In the genomic region with DNA sequence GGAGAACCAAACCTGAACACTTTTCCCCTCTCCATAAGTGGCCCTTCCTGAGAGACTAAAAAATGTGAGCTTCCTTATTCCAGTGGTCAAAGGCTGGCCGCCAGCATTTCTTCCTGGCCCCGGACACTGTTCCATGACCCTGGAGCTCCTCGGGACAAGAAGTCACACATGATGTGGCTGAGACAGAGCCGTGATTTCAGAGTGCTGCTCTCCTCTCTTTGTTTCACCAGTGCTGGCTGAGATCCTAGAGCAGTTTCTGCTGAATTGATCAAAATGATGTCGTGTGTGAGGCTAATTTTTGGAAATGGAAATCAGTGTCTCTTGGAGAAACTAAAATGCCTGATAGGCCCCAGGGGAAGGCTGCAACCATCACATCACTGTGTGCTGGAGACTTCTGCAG, we compare ENCODE assay signal across 23 cellular contexts.
DNase-seq lines count a peak whose midpoint lies in the region; ATAC-seq and TF ChIP-seq lines count a peak whose summit lies in the region.
"Had no signal": no experiment of that assay in that cellular context is flagged by ENCODE, and none has a peak within 500 bp of the region (broad histone marks: within the 10 kb centered on the region; RNA-seq: fewer than 3 reads in every experiment).

No MANE protein-coding gene starts in this region.

- TF ChIP-seq CTCF in fibroblast of lung (conservative IDR thresholded peaks at IDR 0.05 in 1 of 2, IDR thresholded peaks at IDR 0.05 in 1 of 2; ENCODE audit: low read depth in 1 of 2, low read length in 2 of 2): no peak
- no peak for TF ChIP-seq CTCF in Caco-2 (IDR thresholded peaks at IDR 0.05; ENCODE audit: insufficient read depth in 1 of 2, low read depth in 1 of 2, low read length in 1 of 2, severe bottlenecking in 1 of 2, unreplicated experiment in 1 of 2)

- H2AFZ ChIP-seq in fibroblast of lung (ENCODE audit: low read length): no peak overlapping the region

- no peak overlapping the region for H3K4me2 ChIP-seq in fibroblast of lung (ENCODE audit: extremely low read depth, insufficient read depth, low read length)
- H3K4me2 ChIP-seq: KMS-11, smooth muscle cell had no signal

- no peaks in the 10 kb centered on the region for H3K27me3 Mint-ChIP-seq in naive thymus-derived CD4-positive, alpha-beta T cell
- no peaks in the 10 kb centered on the region for H3K27me3 Mint-ChIP-seq in Caco-2 (ENCODE audit: insufficient read depth, unreplicated experiment)
- H3K27me3 Mint-ChIP-seq in stimulated activated naive CD8-positive, alpha-beta T cell treated with anti-CD3 and anti-CD28 coated beads, Interleukin-15, amount 100 ng/mL, for 72 hours: no peaks in the 10 kb centered on the region
- H3K27me3 Mint-ChIP-seq: activated naive CD8-positive, alpha-beta T cell treated with anti-CD3 and anti-CD28 coated beads for 36 hours had no signal

- H3K4me1 Mint-ChIP-seq in naive thymus-derived CD4-positive, alpha-beta T cell: peaks cover 40 to 99% (median 90%) of the 10 kb centered on the region in 7 donors
- peaks cover 13% of the 10 kb centered on the region for H3K4me1 Mint-ChIP-seq in Caco-2 (ENCODE audit: low read depth, unreplicated experiment)
- peaks cover 77% of the 10 kb centered on the region for H3K4me1 Mint-ChIP-seq in stimulated activated naive CD8-positive, alpha-beta T cell treated with anti-CD3 and anti-CD28 coated beads, Interleukin-15, amount 100 ng/mL, for 72 hours

- ATAC-seq in naive thymus-derived CD4-positive, alpha-beta T cell: no peak
- ATAC-seq in stimulated activated naive CD8-positive, alpha-beta T cell treated with anti-CD3 and anti-CD28 coated beads, Interleukin-15, amount 100 ng/mL, for 72 hours: no peak
- no peak for ATAC-seq in HG02981 (IDR thresholded peaks at IDR 0.05; ENCODE audit: unreplicated experiment)
- ATAC-seq: activated CD8-positive, alpha-beta T cell treated with anti-CD3 and anti-CD28 coated beads, Interleukin-2, amount 10 ng/mL, durations not matched to agents 7 days and 5 days; activated T-cell treated with anti-CD3 and anti-CD28 coated beads, Interleukin-2, amount 50 U/mL, for 72 hours had no signal

- H3K36me3 ChIP-seq in adipocyte (ENCODE audit: control insufficient read depth, insufficient read depth, low read length, severe bottlenecking) (no peaks in the 10 kb centered on the region), fibroblast of lung (ENCODE audit: control insufficient read depth, insufficient read depth, low read length) (no peaks in the 10 kb centered on the region), skeletal muscle tissue (ENCODE audit: control insufficient read depth in 3 of 3, insufficient read depth in 3 of 3, low read length in 3 of 3) (no peaks in the 10 kb centered on the region), Caco-2 (ENCODE audit: control insufficient read depth, insufficient read depth, low read length) (no peaks in the 10 kb centered on the region)
- H3K36me3 ChIP-seq in naive thymus-derived CD4-positive, alpha-beta T cell (ENCODE audit: control insufficient read depth in 2 of 3, insufficient read depth in 3 of 3, low read length in 3 of 3): no peaks in the 10 kb centered on the region
- H3K36me3 ChIP-seq: cardiac muscle cell, thoracic aorta, WERI-Rb-1 had no signal

- H3K27ac ChIP-seq in fibroblast of lung (ENCODE audit: insufficient read depth, low read length) (peak overlapping the region; percentile 0), skeletal muscle tissue (ENCODE audit: low read depth, low read length) (peak overlapping the region; percentile 56)
- H3K27ac ChIP-seq in naive thymus-derived CD4-positive, alpha-beta T cell (ENCODE audit: low read depth, low read length): no peak overlapping the region
- H3K27ac ChIP-seq: cardiac muscle cell, KMS-11, thoracic aorta, WERI-Rb-1 had no signal

- no peaks in the 10 kb centered on the region for H4K20me1 ChIP-seq in fibroblast of lung (ENCODE audit: control insufficient read depth, extremely low read depth, insufficient read depth, low read length)

- H3K27me3 ChIP-seq in adipocyte (replicated peaks; ENCODE audit: control insufficient read depth, insufficient read depth, low read length): no peaks in the 10 kb centered on the region
- no peaks in the 10 kb centered on the region for H3K27me3 ChIP-seq in fibroblast of lung (ENCODE audit: control insufficient read depth, insufficient read depth, low read length)
- no peaks in the 10 kb centered on the region for H3K27me3 ChIP-seq in naive thymus-derived CD4-positive, alpha-beta T cell (ENCODE audit: control insufficient read depth in 2 of 2, insufficient read depth in 2 of 2, low read length in 2 of 2)
- H3K27me3 ChIP-seq in skeletal muscle tissue (ENCODE audit: control insufficient read depth in 3 of 3, insufficient read depth in 3 of 3, low read length in 3 of 3): no peaks in the 10 kb centered on the region
- H3K27me3 ChIP-seq in Caco-2 (replicated peaks; ENCODE audit: control insufficient read depth, insufficient read depth, low read length): no peaks in the 10 kb centered on the region

- CTCF ChIA-PET in naive thymus-derived CD4-positive, alpha-beta T cell (lab: Charles Lee): interaction anchor here (0.7 kb wide), 1 partner anchor 264 kb away, joined by 4 read pairs; no protein-coding TSS in a partner anchor
- CTCF ChIA-PET in Caco-2 (lab: Charles Lee): no interaction called here

- peak overlapping the region; percentile 14 for H3K4me3 ChIP-seq in adipocyte (ENCODE audit: low read length)
- no peak overlapping the region for H3K4me3 ChIP-seq in fibroblast of lung (replicated peaks in 1 of 4; ENCODE audit: control extremely low read depth in 1 of 4, insufficient read depth in 1 of 4, low read depth in 3 of 4, low read length in 4 of 4)
- H3K4me3 ChIP-seq in naive thymus-derived CD4-positive, alpha-beta T cell (ENCODE audit: low read length): no peak overlapping the region
- no peak overlapping the region for H3K4me3 ChIP-seq in skeletal muscle tissue (ENCODE audit: low read length in 3 of 3)
- H3K4me3 ChIP-seq in Caco-2 (ENCODE audit: low read depth, low read length): no peak overlapping the region
- H3K4me3 ChIP-seq: cardiac muscle cell, smooth muscle cell, thoracic aorta had no signal

- H3K9ac ChIP-seq in adipocyte (ENCODE audit: low read length) (peak overlapping the region; percentile 50), fibroblast of lung (ENCODE audit: insufficient read depth, low read length) (no peak overlapping the region), skeletal muscle tissue (ENCODE audit: low read depth in 1 of 3, low read length in 3 of 3) (no peak overlapping the region)
- H3K9ac ChIP-seq: KMS-11 had no signal

- H3K4me1 ChIP-seq in adipocyte (ENCODE audit: control insufficient read depth, insufficient read depth, low read length) (peaks cover 28% of the 10 kb centered on the region), fibroblast of lung (ENCODE audit: control insufficient read depth, extremely low read depth, insufficient read depth, low read length) (peaks cover 19% of the 10 kb centered on the region), skeletal muscle tissue (ENCODE audit: control insufficient read depth in 3 of 3, insufficient read depth in 3 of 3, low read length in 3 of 3) (peaks cover 0 to 4% (median 0%) of the 10 kb centered on the region in 3 donors), Caco-2 (peaks cover 20% of the 10 kb centered on the region)
- peaks cover 5 to 87% of the 10 kb centered on the region in 2 donors for H3K4me1 ChIP-seq in naive thymus-derived CD4-positive, alpha-beta T cell (ENCODE audit: control insufficient read depth in 2 of 2, insufficient read depth in 2 of 2, low read length in 2 of 2)

- H3K79me2 ChIP-seq in fibroblast of lung (ENCODE audit: control insufficient read depth, insufficient read depth, low read length): no peaks in the 10 kb centered on the region

- H3K9me3 Mint-ChIP-seq in naive thymus-derived CD4-positive, alpha-beta T cell: peaks cover 0 to 8% (median 0%) of the 10 kb centered on the region in 11 donors
- no peaks in the 10 kb centered on the region for H3K9me3 Mint-ChIP-seq in Caco-2 (ENCODE audit: unreplicated experiment)
- H3K9me3 Mint-ChIP-seq in stimulated activated naive CD8-positive, alpha-beta T cell treated with anti-CD3 and anti-CD28 coated beads, Interleukin-15, amount 100 ng/mL, for 72 hours: peaks cover 0 to 4% of the 10 kb centered on the region in 2 donors
- H3K9me3 Mint-ChIP-seq: T-helper 1 cell treated with Interleukin-12 subunit alpha and Interleukin-12 subunit beta and Interleukin-4 antibody, amounts not matched to agents 30 μg/mL and 1 μg/mL, for 36 hours had no signal

- H3K4me3 Mint-ChIP-seq in naive thymus-derived CD4-positive, alpha-beta T cell: peak overlapping the region in 5 of 10 donors; percentile 15 to 71 (median 28)
- H3K4me3 Mint-ChIP-seq in Caco-2 (ENCODE audit: unreplicated experiment): no peak overlapping the region
- no peak overlapping the region for H3K4me3 Mint-ChIP-seq in stimulated activated naive CD8-positive, alpha-beta T cell treated with anti-CD3 and anti-CD28 coated beads, Interleukin-15, amount 100 ng/mL, for 72 hours
- H3K4me3 Mint-ChIP-seq: activated CD8-positive, alpha-beta T cell treated with anti-CD3 and anti-CD28 coated beads, Interleukin-2, amount 10 ng/mL, durations not matched to agents 7 days and 5 days; activated naive CD8-positive, alpha-beta T cell treated with anti-CD3 and anti-CD28 coated beads for 36 hours; activated T-cell treated with anti-CD3 and anti-CD28 coated beads, Interleukin-2, amount 50 U/mL, for 72 hours; T-helper 1 cell treated with Interleukin-12 subunit alpha and Interleukin-12 subunit beta and Interleukin-4 antibody, amounts not matched to agents 30 μg/mL and 1 μg/mL, for 36 hours had no signal

- no peak for DNase-seq in adipocyte (ENCODE audit: low read depth)
- DNase-seq in fibroblast of lung (ENCODE audit: low read depth in 2 of 2): peak in 1 of 2 donors; percentile 16
- DNase-seq in naive thymus-derived CD4-positive, alpha-beta T cell: no peak
- no peak for DNase-seq in Caco-2
- DNase-seq in stimulated activated naive CD8-positive, alpha-beta T cell treated with anti-CD3 and anti-CD28 coated beads, Interleukin-15, amount 100 ng/mL, for 72 hours: no peak
- DNase-seq in iPS-NIHi11 (ENCODE audit: low spot score): no peak
- DNase-seq: activated CD8-positive, alpha-beta T cell treated with anti-CD3 and anti-CD28 coated beads, Interleukin-2, amount 10 ng/mL, durations not matched to agents 7 days and 5 days; activated naive CD8-positive, alpha-beta T cell treated with anti-CD3 and anti-CD28 coated beads for 36 hours; activated T-cell treated with anti-CD3 and anti-CD28 coated beads, Interleukin-2, amount 50 U/mL, for 72 hours; hippocampal formation; NCI-H2081; NCI-H526; occipital lobe; SHP77 treated with DMSO at 0.1 percent for 48 hours; stimulated activated CD4-positive, alpha-beta T cell treated with anti-CD3 and anti-CD28 coated beads, Interleukin-4, amount 100 ng/mL, for 4 hours; WERI-Rb-1 had no signal

- H3K9me3 ChIP-seq in adipocyte (ENCODE audit: control insufficient read depth, low read length): no peaks in the 10 kb centered on the region
- H3K9me3 ChIP-seq in fibroblast of lung (ENCODE audit: control insufficient read depth, insufficient read depth, low read depth, low read length): no peaks in the 10 kb centered on the region
- H3K9me3 ChIP-seq in naive thymus-derived CD4-positive, alpha-beta T cell (ENCODE audit: control insufficient read depth in 2 of 3, low read length in 3 of 3): no peaks in the 10 kb centered on the region
- H3K9me3 ChIP-seq in skeletal muscle tissue (ENCODE audit: control insufficient read depth in 3 of 3, low read length in 3 of 3): no peaks in the 10 kb centered on the region
- H3K9me3 ChIP-seq in Caco-2: peaks cover 4% of the 10 kb centered on the region; the same call in 1 of the 2 replicates
- H3K9me3 ChIP-seq: thoracic aorta had no signal

- POLR2A ChIA-PET in naive thymus-derived CD4-positive, alpha-beta T cell (lab: Charles Lee): interaction anchor here (0.6 to 1.9 kb wide), 7 partner anchors 9 to 132 kb away, joined by 3 to 12 read pairs (median 4); a partner anchor contains a TSS
- POLR2A ChIA-PET in Caco-2 (lab: Charles Lee): no interaction called here

- H3K27ac Mint-ChIP-seq in naive thymus-derived CD4-positive, alpha-beta T cell: peak overlapping the region in 8 of 9 donors; percentile 23 to 98 (median 90)
- no peak overlapping the region for H3K27ac Mint-ChIP-seq in Caco-2 (ENCODE audit: unreplicated experiment)
- no peak overlapping the region for H3K27ac Mint-ChIP-seq in stimulated activated naive CD8-positive, alpha-beta T cell treated with anti-CD3 and anti-CD28 coated beads, Interleukin-15, amount 100 ng/mL, for 72 hours
- H3K27ac Mint-ChIP-seq: activated naive CD8-positive, alpha-beta T cell treated with anti-CD3 and anti-CD28 coated beads for 36 hours; activated T-cell treated with anti-CD3 and anti-CD28 coated beads, Interleukin-2, amount 50 U/mL, for 72 hours; T-helper 1 cell treated with Interleukin-12 subunit alpha and Interleukin-12 subunit beta and Interleukin-4 antibody, amounts not matched to agents 30 μg/mL and 1 μg/mL, for 36 hours had no signal

- H3K36me3 Mint-ChIP-seq in naive thymus-derived CD4-positive, alpha-beta T cell: peaks cover 0 to 8% (median 0%) of the 10 kb centered on the region in 5 donors
- peaks cover 7% of the 10 kb centered on the region for H3K36me3 Mint-ChIP-seq in Caco-2 (ENCODE audit: insufficient read depth, unreplicated experiment)

- intact Hi-C loops in naive thymus-derived CD4-positive, alpha-beta T cell (cut with micrococcal nuclease): no loop called here
- intact Hi-C loops in Caco-2 (cut with micrococcal nuclease; ENCODE audit: unreplicated experiment): no loop called here

- BruUV-seq in Caco-2 (replicated peaks; lab: Mats Ljungman, UMichigan): no TSS peak

Comparison
In these comparisons a context has a peak if more than half of its experiments do, and no peak if none do; other contexts are left out.
1. H3K27ac Mint-ChIP-seq: peak in naive thymus-derived CD4-positive, alpha-beta T cell (8 of 9); none in Caco-2 (single experiment) and stimulated activated naive CD8-positive, alpha-beta T cell treated with anti-CD3 and anti-CD28 coated beads, Interleukin-15, amount 100 ng/mL, for 72 hours (0 of 2).